In the genomic region with DNA sequence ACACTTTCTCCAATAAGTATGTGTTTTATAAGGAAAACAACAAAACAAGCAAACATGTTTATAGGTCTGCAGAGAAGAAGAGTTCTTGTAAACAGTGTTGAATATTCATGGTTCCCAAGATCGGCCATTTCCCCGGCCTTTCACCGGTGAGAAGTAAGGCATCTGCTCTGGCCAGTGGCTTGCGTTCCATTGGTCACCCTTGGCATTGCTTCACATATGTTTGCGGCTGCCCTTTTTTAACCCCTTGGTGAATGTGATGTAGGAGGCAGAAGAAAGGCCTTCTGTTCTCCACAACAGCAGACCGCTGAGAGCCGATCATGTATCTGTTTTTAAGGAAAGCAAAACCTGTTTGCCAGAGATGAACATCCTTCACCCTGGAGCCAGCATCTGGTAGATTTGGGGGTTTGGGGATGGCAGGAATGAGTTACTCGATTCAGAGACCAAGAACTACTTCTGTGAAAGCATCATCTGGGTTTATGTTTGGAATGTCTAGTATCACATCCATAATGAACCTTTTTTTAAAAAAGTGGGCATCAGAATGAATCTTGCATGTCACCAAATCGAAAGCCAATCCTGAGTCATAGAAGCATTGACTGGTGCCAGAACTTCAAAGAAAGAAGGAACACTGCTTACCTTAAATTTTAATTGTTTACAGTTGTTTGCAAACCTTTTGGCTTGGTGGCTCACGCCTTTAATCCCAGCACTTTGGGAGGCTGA, we compare ENCODE assay signal across 13 cellular contexts.
DNase-seq lines count a peak whose midpoint lies in the region; ATAC-seq, FAIRE-seq and TF ChIP-seq lines count a peak whose summit lies in the region.
"Had no signal": no experiment of that assay in that cellular context is flagged by ENCODE, and none has a peak within 500 bp of the region (broad histone marks: within the 10 kb centered on the region; RNA-seq: fewer than 3 reads in every experiment).

No MANE protein-coding gene starts in this region.

- CTCF ChIA-PET in K562 (lab: Yijun Ruan, JAX; ENCODE audit: low intra/inter-chr PET ratio): no interaction called here

- H3K79me2 ChIP-seq in K562 (ENCODE audit: control insufficient read depth, insufficient read depth, low read length): peaks cover 52% of the 10 kb centered on the region

- no peak overlapping the region for H3K4me3 Mint-ChIP-seq in activated naive CD8-positive, alpha-beta T cell treated with anti-CD3 and anti-CD28 coated beads, Interleukin-2, amount 50 U/mL, for 24 hours
- H3K4me3 Mint-ChIP-seq: activated CD4-positive, alpha-beta memory T cell treated with anti-CD3 and anti-CD28 coated beads, Interleukin-2, amount 10 ng/mL, durations not matched to agents 7 days and 5 days had no signal

- TF ChIP-seq POLR2A in K562 (conservative IDR thresholded peaks at IDR 0.05) (no peak), suprapubic skin (IDR thresholded peaks at IDR 0.05) (no peak)

- 88% methylated on average over 8 of the region's 10 CpGs for WGBS in K562 (ENCODE audit: insufficient coverage, low coverage, missing lambda C conversion rate)
- 72% methylated on average over 10 of the region's 10 CpGs for WGBS in suprapubic skin

- H3K9ac ChIP-seq in K562 (ENCODE audit: insufficient read depth in 1 of 2, low read depth in 2 of 2, low read length in 2 of 2) (no peak overlapping the region), iPS-20b (ENCODE audit: low read depth, low read length) (no peak overlapping the region)

- TF ChIP-seq RAD21 in K562 (CRISPR knock-in tag; conservative IDR thresholded peaks at IDR 0.05 in 1 of 2, IDR thresholded peaks at IDR 0.05 in 1 of 2): no peak

- no peak overlapping the region for H3K27ac ChIP-seq in K562 (ENCODE audit: extremely low read depth, low read depth, low read length)
- no peak overlapping the region for H3K27ac ChIP-seq in iPS-20b (ENCODE audit: low read length)
- peak overlapping the region; percentile 75 for H3K27ac ChIP-seq in suprapubic skin
- H3K27ac ChIP-seq: hepatocyte had no signal

- no peak for TF ChIP-seq CTCF in K562 (IDR thresholded peaks at IDR 0.05 in 2 of 3, conservative IDR thresholded peaks at IDR 0.05 in 1 of 3; ENCODE audit: insufficient read depth in 2 of 3, low read depth in 1 of 3, low read length in 3 of 3)
- no peak for TF ChIP-seq CTCF in suprapubic skin (IDR thresholded peaks at IDR 0.05)

- H3K9me3 Mint-ChIP-seq in activated naive CD8-positive, alpha-beta T cell treated with anti-CD3 and anti-CD28 coated beads, Interleukin-2, amount 50 U/mL, for 24 hours: peaks cover 15% of the 10 kb centered on the region

- peak; percentile 11 for DNase-seq in HS-27A (ENCODE audit: low read depth)
- DNase-seq in K562 (ENCODE audit: extremely low read depth in 1 of 4, low spot score in 3 of 4): no peak
- DNase-seq in suprapubic skin (ENCODE audit: low spot score in 2 of 2): no peak
- DNase-seq in activated naive CD8-positive, alpha-beta T cell treated with anti-CD3 and anti-CD28 coated beads, Interleukin-2, amount 50 U/mL, for 24 hours: no peak
- no peak for DNase-seq in NCI-H2171 treated with DMSO at 0.1 percent for 48 hours (lab: John Stamatoyannopoulos, UW)
- DNase-seq: activated CD4-positive, alpha-beta memory T cell treated with anti-CD3 and anti-CD28 coated beads, Interleukin-2, amount 10 ng/mL, durations not matched to agents 7 days and 5 days; activated naive CD4-positive, alpha-beta T cell; NCI-H187 treated with DMSO at 0.1 percent for 48 hours had no signal

- no peak overlapping the region for H2AFZ ChIP-seq in K562 (ENCODE audit: low read depth, low read length)
- H2AFZ ChIP-seq: hepatocyte had no signal

- H3K36me3 ChIP-seq in K562 (ENCODE audit: control insufficient read depth, insufficient read depth, low read length) (no peaks in the 10 kb centered on the region), iPS-20b (ENCODE audit: insufficient read depth, low read depth, low read length) (no peaks in the 10 kb centered on the region), suprapubic skin (no peaks in the 10 kb centered on the region)

- ATAC-seq in K562: no peak
- no peak for ATAC-seq in activated naive CD8-positive, alpha-beta T cell treated with anti-CD3 and anti-CD28 coated beads, Interleukin-2, amount 50 U/mL, for 24 hours
- no peak for ATAC-seq in HG02970 (IDR thresholded peaks at IDR 0.05; ENCODE audit: low FRiP score, unreplicated experiment)
- ATAC-seq in HG03097 (IDR thresholded peaks at IDR 0.05; ENCODE audit: low FRiP score, unreplicated experiment): no peak
- ATAC-seq: GM12878 had no signal

- BruUV-seq in K562 (replicated peaks; lab: Mats Ljungman, UMichigan): no TSS peak

- in situ Hi-C loops in K562 (cut with MboI): no loop called here

- TF ChIP-seq EP300 in K562 (IDR thresholded peaks at IDR 0.05; ENCODE audit: low read length) (no peak), suprapubic skin (IDR thresholded peaks at IDR 0.05) (no peak)

- H3K36me3 Mint-ChIP-seq in activated naive CD8-positive, alpha-beta T cell treated with anti-CD3 and anti-CD28 coated beads, Interleukin-2, amount 50 U/mL, for 24 hours (ENCODE audit: low read depth): peaks cover 3% of the 10 kb centered on the region

- POLR2A ChIA-PET in K562 (lab: Yijun Ruan, JAX): no interaction called here

- H4K20me1 ChIP-seq in K562 (replicated peaks; ENCODE audit: control insufficient read depth, insufficient read depth, low read length): 0 out of 2 replicates have a peak, but pooled peaks cover 16% of the 10 kb centered on the region

- intact Hi-C loops in K562 (cut with micrococcal nuclease): no loop called here

- H3K4me3 ChIP-seq in K562 (no peak overlapping the region), iPS-20b (ENCODE audit: low read length) (peak overlapping the region; percentile 33; the same call in 1 of the 2 replicates), suprapubic skin (no peak overlapping the region)
- H3K4me3 ChIP-seq: GM12878, hepatocyte had no signal

- H3K9me3 ChIP-seq in K562 (replicated peaks; ENCODE audit: control insufficient read depth, insufficient read depth, low read depth, low read length) (no peaks in the 10 kb centered on the region), iPS-20b (ENCODE audit: insufficient read depth, low read depth, low read length) (no peaks in the 10 kb centered on the region), suprapubic skin (no peaks in the 10 kb centered on the region)

- H3K9me1 ChIP-seq in K562 (ENCODE audit: control insufficient read depth, insufficient read depth, low read length): no peaks in the 10 kb centered on the region

- H3K4me1 ChIP-seq in K562 (replicated peaks in 1 of 2; ENCODE audit: control insufficient read depth in 2 of 2, insufficient read depth in 2 of 2, low read length in 2 of 2) (no peaks in the 10 kb centered on the region; a peak in 1 of 5 replicates), iPS-20b (ENCODE audit: insufficient read depth, low read length) (peaks cover 4% of the 10 kb centered on the region; the same call in 1 of the 2 replicates), suprapubic skin (peaks cover 11% of the 10 kb centered on the region)

- no peak for FAIRE-seq in K562 (lab: Jason Lieb, UNC)
- FAIRE-seq: GM12878 had no signal

- H3K4me2 ChIP-seq in K562 (ENCODE audit: insufficient read depth, low read length): no peak overlapping the region

- no peaks in the 10 kb centered on the region for H3K27me3 Mint-ChIP-seq in activated naive CD8-positive, alpha-beta T cell treated with anti-CD3 and anti-CD28 coated beads, Interleukin-2, amount 50 U/mL, for 24 hours
- H3K27me3 Mint-ChIP-seq: activated CD4-positive, alpha-beta memory T cell treated with anti-CD3 and anti-CD28 coated beads, Interleukin-2, amount 10 ng/mL, durations not matched to agents 7 days and 5 days had no signal

- H3K4me1 Mint-ChIP-seq in activated naive CD8-positive, alpha-beta T cell treated with anti-CD3 and anti-CD28 coated beads, Interleukin-2, amount 50 U/mL, for 24 hours: no peaks in the 10 kb centered on the region
- H3K4me1 Mint-ChIP-seq: activated CD4-positive, alpha-beta memory T cell treated with anti-CD3 and anti-CD28 coated beads, Interleukin-2, amount 10 ng/mL, durations not matched to agents 7 days and 5 days had no signal

- H3K27me3 ChIP-seq in K562 (ENCODE audit: control insufficient read depth in 2 of 2, insufficient read depth in 2 of 2, low read length in 2 of 2) (no peaks in the 10 kb centered on the region), iPS-20b (ENCODE audit: insufficient read depth, low read length) (0 out of 2 replicates have a peak, but pooled peaks cover 3% of the 10 kb centered on the region), suprapubic skin (no peaks in the 10 kb centered on the region)
- H3K27me3 ChIP-seq: hepatocyte had no signal

- H3K27ac Mint-ChIP-seq in activated naive CD8-positive, alpha-beta T cell treated with anti-CD3 and anti-CD28 coated beads, Interleukin-2, amount 50 U/mL, for 24 hours: no peak overlapping the region
- H3K27ac Mint-ChIP-seq: activated CD4-positive, alpha-beta memory T cell treated with anti-CD3 and anti-CD28 coated beads, Interleukin-2, amount 10 ng/mL, durations not matched to agents 7 days and 5 days had no signal

TF ChIP-seq in K562, 482 proteins besides CTCF, POLR2A, EP300 and RAD21 (continues in another document):
- TF ChIP-seq, protein P1, sequence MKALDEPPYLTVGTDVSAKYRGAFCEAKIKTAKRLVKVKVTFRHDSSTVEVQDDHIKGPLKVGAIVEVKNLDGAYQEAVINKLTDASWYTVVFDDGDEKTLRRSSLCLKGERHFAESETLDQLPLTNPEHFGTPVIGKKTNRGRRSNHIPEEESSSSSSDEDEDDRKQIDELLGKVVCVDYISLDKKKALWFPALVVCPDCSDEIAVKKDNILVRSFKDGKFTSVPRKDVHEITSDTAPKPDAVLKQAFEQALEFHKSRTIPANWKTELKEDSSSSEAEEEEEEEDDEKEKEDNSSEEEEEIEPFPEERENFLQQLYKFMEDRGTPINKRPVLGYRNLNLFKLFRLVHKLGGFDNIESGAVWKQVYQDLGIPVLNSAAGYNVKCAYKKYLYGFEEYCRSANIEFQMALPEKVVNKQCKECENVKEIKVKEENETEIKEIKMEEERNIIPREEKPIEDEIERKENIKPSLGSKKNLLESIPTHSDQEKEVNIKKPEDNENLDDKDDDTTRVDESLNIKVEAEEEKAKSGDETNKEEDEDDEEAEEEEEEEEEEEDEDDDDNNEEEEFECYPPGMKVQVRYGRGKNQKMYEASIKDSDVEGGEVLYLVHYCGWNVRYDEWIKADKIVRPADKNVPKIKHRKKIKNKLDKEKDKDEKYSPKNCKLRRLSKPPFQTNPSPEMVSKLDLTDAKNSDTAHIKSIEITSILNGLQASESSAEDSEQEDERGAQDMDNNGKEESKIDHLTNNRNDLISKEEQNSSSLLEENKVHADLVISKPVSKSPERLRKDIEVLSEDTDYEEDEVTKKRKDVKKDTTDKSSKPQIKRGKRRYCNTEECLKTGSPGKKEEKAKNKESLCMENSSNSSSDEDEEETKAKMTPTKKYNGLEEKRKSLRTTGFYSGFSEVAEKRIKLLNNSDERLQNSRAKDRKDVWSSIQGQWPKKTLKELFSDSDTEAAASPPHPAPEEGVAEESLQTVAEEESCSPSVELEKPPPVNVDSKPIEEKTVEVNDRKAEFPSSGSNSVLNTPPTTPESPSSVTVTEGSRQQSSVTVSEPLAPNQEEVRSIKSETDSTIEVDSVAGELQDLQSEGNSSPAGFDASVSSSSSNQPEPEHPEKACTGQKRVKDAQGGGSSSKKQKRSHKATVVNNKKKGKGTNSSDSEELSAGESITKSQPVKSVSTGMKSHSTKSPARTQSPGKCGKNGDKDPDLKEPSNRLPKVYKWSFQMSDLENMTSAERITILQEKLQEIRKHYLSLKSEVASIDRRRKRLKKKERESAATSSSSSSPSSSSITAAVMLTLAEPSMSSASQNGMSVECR (CRISPR knock-in tag; IDR thresholded peaks at IDR 0.05): no peak
